Comparison of ENCODE assay signal across 16 cellular contexts in the genomic region with DNA sequence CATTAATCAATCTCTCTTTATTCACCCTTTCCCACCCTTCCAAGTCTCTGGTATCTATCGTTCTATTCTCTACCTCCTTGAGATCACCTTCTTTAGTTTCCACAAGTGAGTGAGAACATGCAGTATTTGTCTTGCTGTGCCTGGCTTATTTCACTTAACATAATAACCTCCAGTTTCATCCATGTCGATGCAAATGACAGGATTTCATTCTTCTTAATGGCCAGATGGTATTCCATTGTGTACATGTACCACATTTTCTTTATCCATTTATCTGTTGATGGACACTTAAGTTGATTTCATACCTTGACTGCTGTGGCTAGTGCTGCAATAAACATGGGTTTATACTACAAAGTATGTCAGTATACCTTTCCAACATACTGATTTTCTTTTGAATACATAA. TPM values are rescaled to one million over a fixed set of nuclear protein-coding genes. Genes with fewer than 3 reads are reported as not detected.
A peak's percentile ranks its signal among the peaks of the same experiment; 100 is the strongest.
DNase-seq lines count a peak whose midpoint lies in the region; ATAC-seq and TF ChIP-seq lines count a peak whose summit lies in the region.
"Had no signal": no experiment of that assay in that cellular context is flagged by ENCODE, and none has a peak within 500 bp of the region (broad histone marks: within the 10 kb centered on the region; RNA-seq: fewer than 3 reads in every experiment).

No MANE protein-coding gene starts in this region.

- peaks cover 48% of the 10 kb centered on the region for H3K4me1 ChIP-seq in CD8-positive, alpha-beta memory T cell (ENCODE audit: insufficient read depth, low read length)

- H3K36me3 Mint-ChIP-seq in CD8-positive, alpha-beta memory T cell = peaks cover 2 to 33% (median 11%) of the 10 kb centered on the region in 3 donors
- peaks cover 12% of the 10 kb centered on the region for H3K36me3 Mint-ChIP-seq in central memory CD8-positive, alpha-beta T cell (ENCODE audit: insufficient read depth)
- H3K36me3 Mint-ChIP-seq in natural killer cell = peaks cover 18% of the 10 kb centered on the region

- peaks cover 65 to 77% (median 68%) of the 10 kb centered on the region in 3 donors for H3K4me1 Mint-ChIP-seq in CD8-positive, alpha-beta memory T cell
- peaks cover 79% of the 10 kb centered on the region for H3K4me1 Mint-ChIP-seq in central memory CD8-positive, alpha-beta T cell
- peaks cover 58 to 62% of the 10 kb centered on the region in 2 donors for H3K4me1 Mint-ChIP-seq in natural killer cell
- H3K4me1 Mint-ChIP-seq: H9 had no signal

- no peak for TF ChIP-seq CTCF in natural killer cell (IDR thresholded peaks at IDR 0.05)

- H3K27ac ChIP-seq in CD8-positive, alpha-beta memory T cell (ENCODE audit: low read depth, low read length) = no peak overlapping the region
- H3K27ac ChIP-seq: 22Rv1, BLaER1 had no signal

- no peak for ATAC-seq in central memory CD8-positive, alpha-beta T cell (replicated peaks; ENCODE audit: extremely low read depth, poor library complexity, severe bottlenecking)
- ATAC-seq in natural killer cell (no peak), HG02973 (IDR thresholded peaks at IDR 0.05; ENCODE audit: unreplicated experiment) (no peak)
- ATAC-seq: GM12878 had no signal

- POLR2A ChIA-PET in CD8-positive, alpha-beta memory T cell (lab: Charles Lee) = no interaction called here

- no peaks in the 10 kb centered on the region for H3K27me3 ChIP-seq in CD8-positive, alpha-beta memory T cell (ENCODE audit: insufficient read depth, low read length, poor library complexity, severe bottlenecking)
- H3K27me3 ChIP-seq: BLaER1 had no signal

- CTCF ChIA-PET in CD8-positive, alpha-beta memory T cell (lab: Charles Lee) = no interaction called here

- peaks cover 0 to 1% of the 10 kb centered on the region in 2 donors for H3K27me3 Mint-ChIP-seq in CD8-positive, alpha-beta memory T cell
- H3K27me3 Mint-ChIP-seq in central memory CD8-positive, alpha-beta T cell = no peaks in the 10 kb centered on the region
- no peaks in the 10 kb centered on the region for H3K27me3 Mint-ChIP-seq in natural killer cell (ENCODE audit: low read depth in 2 of 2)
- H3K27me3 Mint-ChIP-seq: IgD-negative memory B cell had no signal

- H3K9me3 ChIP-seq in CD8-positive, alpha-beta memory T cell (ENCODE audit: low read length) = no peaks in the 10 kb centered on the region

- peak; percentile 21 for DNase-seq in NCI-H82 (lab: John Stamatoyannopoulos, UW)
- no peak for DNase-seq in NCI-H82 treated with DMSO at 0.1 percent for 48 hours (lab: John Stamatoyannopoulos, UW; ENCODE audit: unreplicated experiment)
- DNase-seq in CD8-positive, alpha-beta memory T cell = no peak
- no peak for DNase-seq in central memory CD8-positive, alpha-beta T cell (ENCODE audit: low spot score in 2 of 2)
- no peak for DNase-seq in natural killer cell
- no peak for DNase-seq in posterior cingulate gyrus
- no peak for DNase-seq in anterior cingulate cortex (lab: John Stamatoyannopoulos, UW)
- DNase-seq: DMS79, GOT3, H9 had no signal

- H3K4me3 ChIP-seq in CD8-positive, alpha-beta memory T cell (ENCODE audit: low read length) = no peak overlapping the region
- H3K4me3 ChIP-seq: BLaER1, GM12878 had no signal

- intact Hi-C loops in natural killer cell (cut with micrococcal nuclease) = no loop called here
- intact Hi-C loops in posterior cingulate gyrus (cut with DNase I) = no loop called here

- H3K36me3 ChIP-seq in CD8-positive, alpha-beta memory T cell (ENCODE audit: insufficient read depth, low read length) = no peaks in the 10 kb centered on the region
- H3K36me3 ChIP-seq: BLaER1 had no signal

- H3K9me3 Mint-ChIP-seq in CD8-positive, alpha-beta memory T cell = peaks cover 0 to 10% (median 5%) of the 10 kb centered on the region in 5 donors
- no peaks in the 10 kb centered on the region for H3K9me3 Mint-ChIP-seq in central memory CD8-positive, alpha-beta T cell
- no peaks in the 10 kb centered on the region for H3K9me3 Mint-ChIP-seq in natural killer cell

- no peak overlapping the region for H3K4me3 Mint-ChIP-seq in CD8-positive, alpha-beta memory T cell
- no peak overlapping the region for H3K4me3 Mint-ChIP-seq in central memory CD8-positive, alpha-beta T cell
- no peak overlapping the region for H3K4me3 Mint-ChIP-seq in natural killer cell
- H3K4me3 Mint-ChIP-seq: H9, IgD-negative memory B cell had no signal

- H3K27ac Mint-ChIP-seq in CD8-positive, alpha-beta memory T cell = peak overlapping the region in 7 of 8 donors; percentile 10 to 98 (median 63)
- H3K27ac Mint-ChIP-seq in central memory CD8-positive, alpha-beta T cell (ENCODE audit: low read depth) = peak overlapping the region; percentile 91
- H3K27ac Mint-ChIP-seq in natural killer cell = peak overlapping the region; percentile 90
- H3K27ac Mint-ChIP-seq: H9, IgD-negative memory B cell had no signal

RNA-seq across cellular contexts. Expression of a gene that starts 3.8 kb away (rescaled TPM):
- total RNA-seq in CD8-positive, alpha-beta memory T cell = 10 to 100 TPM; 25.0 to 26.4 TPM
- polyA plus RNA-seq in CD8-positive, alpha-beta memory T cell = 59.2 TPM
- 100 to 1,000 TPM; 263 to 403 (median 312) TPM for total RNA-seq in natural killer cell
- total RNA-seq: A673 had no signal

Comparison
In these comparisons a context has a peak if more than half of its experiments do, and no peak if none do; other contexts are left out.
1. RNA of a gene that starts 3.8 kb away (total RNA-seq): 263 to 403 TPM in natural killer cell; 25.0 to 26.4 TPM in CD8-positive, alpha-beta memory T cell; every median in the first group is over 4 times any median in the second.
2. Peak in every context shown above with its lines, with median percentiles within 50 percentile points of each other: H3K27ac Mint-ChIP-seq.